ENCODE assay signal across 25 cellular contexts in genomic region chr16:85193876-85194275, GRCh38.
"Had no signal": no experiment of that assay in that cellular context is flagged by ENCODE, and none has a peak within 500 bp of the region (broad histone marks: within the 10 kb centered on the region; RNA-seq: fewer than 3 reads in every experiment).

No MANE protein-coding gene starts in this region.

- DNase-seq: activated CD4-positive, alpha-beta memory T cell treated with anti-CD3 and anti-CD28 coated beads for 36 hours; activated CD4-positive, alpha-beta T cell treated with anti-CD3 and anti-CD28 coated beads, Interleukin-2, amount 10 ng/mL, durations not matched to agents 24 days and 14 days; activated CD4-positive, CD25-positive, alpha-beta regulatory T cell treated with anti-CD3 and anti-CD28 coated beads, Interleukin-2, amount 50 U/mL, for 72 hours; activated CD8-positive, alpha-beta memory T cell treated with anti-CD3 and anti-CD28 coated beads, Interleukin-2, amount 50 U/mL, for 4 hours; activated gamma-delta T cell treated with Interleukin-2 at 50 U/mL for 16 hours; activated naive CD4-positive, alpha-beta T cell treated with anti-CD3 and anti-CD28 coated beads, Interleukin-2, amount 50 U/mL, for 16 hours; activated T-cell treated with anti-CD3 and anti-CD28 coated beads, Interleukin-2, amount 50 U/mL, for 1 hour; amygdala; dermis blood vessel endothelial cell; effector CD4-positive, alpha-beta T cell; gastrocnemius medialis; heart right ventricle; ovary; stimulated activated naive CD4-positive, alpha-beta T cell treated with Interleukin-2 at 50 U/mL for 16 hours; T-helper 17 cell; T1000 had no signal

- FAIRE-seq: bronchial epithelial cell, colon, endometrium had no signal

- H3K36me3 ChIP-seq: gastrocnemius medialis, heart right ventricle, ovary, tibial nerve had no signal

- H3K4me1 Mint-ChIP-seq: activated CD4-positive, alpha-beta T cell treated with anti-CD3 and anti-CD28 coated beads, Interleukin-2, amount 10 ng/mL, durations not matched to agents 24 days and 14 days; T-helper 17 cell had no signal

- H3K4me3 ChIP-seq: gastrocnemius medialis, heart right ventricle, lung, ovary, tibial nerve had no signal

- H3K36me3 Mint-ChIP-seq: activated CD4-positive, alpha-beta memory T cell treated with anti-CD3 and anti-CD28 coated beads for 36 hours had no signal

- H3K27me3 ChIP-seq: gastrocnemius medialis, heart right ventricle, ovary, tibial nerve had no signal

- H3K27me3 Mint-ChIP-seq: activated CD4-positive, alpha-beta memory T cell treated with anti-CD3 and anti-CD28 coated beads for 36 hours; progenitor cell of endocrine pancreas had no signal

- ATAC-seq: gastrocnemius medialis, heart right ventricle, left lobe of liver, T-helper 17 cell had no signal

- H3K4me3 Mint-ChIP-seq: activated CD4-positive, alpha-beta memory T cell treated with anti-CD3 and anti-CD28 coated beads for 36 hours; activated CD4-positive, alpha-beta T cell treated with anti-CD3 and anti-CD28 coated beads, Interleukin-2, amount 10 ng/mL, durations not matched to agents 24 days and 14 days; activated T-helper 1 cell treated with anti-CD3 and anti-CD28 coated beads, Interleukin-12 subunit alpha, Interleukin-12 subunit beta, Interleukin-2, Interleukin-4 antibody, amounts not matched to agents 30 ng/mL and 10 ng/mL and 1 ng/mL, durations not matched to agents 14 hours and 24 hours and 36 hours; T-helper 17 cell had no signal

- H3K9me3 Mint-ChIP-seq: activated CD4-positive, alpha-beta T cell treated with anti-CD3 and anti-CD28 coated beads, Interleukin-2, amount 10 ng/mL, durations not matched to agents 24 days and 14 days; activated T-helper 1 cell treated with anti-CD3 and anti-CD28 coated beads, Interleukin-12 subunit alpha, Interleukin-12 subunit beta, Interleukin-2, Interleukin-4 antibody, amounts not matched to agents 30 ng/mL and 10 ng/mL and 1 ng/mL, durations not matched to agents 14 hours and 24 hours and 36 hours had no signal

- H3K27ac ChIP-seq: epithelial cell of prostate, gastrocnemius medialis, heart right ventricle, tibial nerve had no signal

- H3K9me3 ChIP-seq: gastrocnemius medialis, ovary had no signal

- H3K27ac Mint-ChIP-seq: activated CD4-positive, alpha-beta memory T cell treated with anti-CD3 and anti-CD28 coated beads for 36 hours; activated CD4-positive, alpha-beta T cell treated with anti-CD3 and anti-CD28 coated beads, Interleukin-2, amount 10 ng/mL, durations not matched to agents 24 days and 14 days; activated T-helper 1 cell treated with anti-CD3 and anti-CD28 coated beads, Interleukin-12 subunit alpha, Interleukin-12 subunit beta, Interleukin-2, Interleukin-4 antibody, amounts not matched to agents 30 ng/mL and 10 ng/mL and 1 ng/mL, durations not matched to agents 14 hours and 24 hours and 36 hours; progenitor cell of endocrine pancreas; T-helper 17 cell had no signal
